Comparison of ENCODE assay signal across 29 cellular contexts in genomic region chrX:51163730-51164129, GRCh38.
A peak's percentile ranks its signal among the peaks of the same experiment; 100 is the strongest.
DNase-seq lines count a peak whose midpoint lies in the region; ATAC-seq and TF ChIP-seq lines count a peak whose summit lies in the region.
"Had no signal": no experiment of that assay in that cellular context is flagged by ENCODE, and none has a peak within 500 bp of the region (broad histone marks: within the 10 kb centered on the region; RNA-seq: fewer than 3 reads in every experiment).

No MANE protein-coding gene starts in this region.

- no peak for DNase-seq in left colon
- peak in 1 of 3 donors; percentile 3 for DNase-seq in mucosa of descending colon
- DNase-seq in NCI-H1436 treated with DMSO at 0.1 percent for 48 hours (lab: John Stamatoyannopoulos, UW): no peak
- DNase-seq in suprapubic skin (ENCODE audit: low spot score in 2 of 2): no peak
- DNase-seq: 8988T; ACHN; AML-193; BE2C; C1 segment of cervical spinal cord; Caco-2; Calu3; CD4-positive, alpha-beta memory T cell; CD4-positive, alpha-beta T cell; CD4-positive, CD25-positive, alpha-beta regulatory T cell; CD8-positive, alpha-beta memory T cell; CD8-positive, alpha-beta T cell; COR-L47; DMS 273 treated with DMSO at 0.1 percent for 48 hours; DMS153; DMS53; DMS79; DMS79 treated with DMSO at 0.1 percent for 48 hours; DND-41; EL had no signal

- H3K4me3 ChIP-seq in mucosa of descending colon (no peak overlapping the region), suprapubic skin (no peak overlapping the region)
- H3K4me3 ChIP-seq: A549; BLaER1; BLaER1 treated with 17β-estradiol and CSF1 and Interleukin-3, amounts not matched to agents 10 nM and 100 nM had no signal

- no peak for TF ChIP-seq EP300 in suprapubic skin (IDR thresholded peaks at IDR 0.05)

- WGBS in suprapubic skin: 75% methylated on average over 6 of the region's 6 CpGs

- TF ChIP-seq POLR2A in suprapubic skin (IDR thresholded peaks at IDR 0.05): no peak

- peaks cover under 1% of the 10 kb centered on the region for H3K4me1 ChIP-seq in mucosa of descending colon (ENCODE audit: low read depth)
- H3K4me1 ChIP-seq in suprapubic skin: no peaks in the 10 kb centered on the region
- H3K4me1 ChIP-seq: A549; BE2C; BLaER1; BLaER1 treated with 17β-estradiol and CSF1 and Interleukin-3, amounts not matched to agents 10 nM and 100 nM; Caco-2 had no signal

- no peaks in the 10 kb centered on the region for H3K9me3 ChIP-seq in mucosa of descending colon
- H3K9me3 ChIP-seq in suprapubic skin: no peaks in the 10 kb centered on the region
- H3K9me3 ChIP-seq: A549; BE2C; BLaER1; BLaER1 treated with 17β-estradiol and CSF1 and Interleukin-3, amounts not matched to agents 10 nM and 100 nM; Caco-2 had no signal

- H3K36me3 ChIP-seq in mucosa of descending colon (ENCODE audit: low read depth) (no peaks in the 10 kb centered on the region), suprapubic skin (no peaks in the 10 kb centered on the region)
- H3K36me3 ChIP-seq: BE2C; BLaER1; BLaER1 treated with 17β-estradiol and CSF1 and Interleukin-3, amounts not matched to agents 10 nM and 100 nM had no signal

- intact Hi-C loops in left colon (cut with DNase I, micrococcal nuclease): no loop called here
- intact Hi-C loops in mucosa of descending colon (cut with DNase I, micrococcal nuclease): no loop called here

- H3K27me3 ChIP-seq in suprapubic skin: no peaks in the 10 kb centered on the region
- H3K27me3 ChIP-seq: BE2C had no signal

- no peak for TF ChIP-seq CTCF in mucosa of descending colon (IDR thresholded peaks at IDR 0.05)
- no peak for TF ChIP-seq CTCF in suprapubic skin (IDR thresholded peaks at IDR 0.05)

- ATAC-seq in left colon (peak; percentile 92), mucosa of descending colon (peak; percentile 64)
- ATAC-seq: A549; CD8-positive, alpha-beta T cell had no signal

- H3K27ac ChIP-seq in suprapubic skin: no peak overlapping the region
- H3K27ac ChIP-seq: 22Rv1; A549; BLaER1; BLaER1 treated with 17β-estradiol and CSF1 and Interleukin-3, amounts not matched to agents 10 nM and 100 nM; C4-2B had no signal
